ENCODE assay signal across 8 cellular contexts in the genomic region with DNA sequence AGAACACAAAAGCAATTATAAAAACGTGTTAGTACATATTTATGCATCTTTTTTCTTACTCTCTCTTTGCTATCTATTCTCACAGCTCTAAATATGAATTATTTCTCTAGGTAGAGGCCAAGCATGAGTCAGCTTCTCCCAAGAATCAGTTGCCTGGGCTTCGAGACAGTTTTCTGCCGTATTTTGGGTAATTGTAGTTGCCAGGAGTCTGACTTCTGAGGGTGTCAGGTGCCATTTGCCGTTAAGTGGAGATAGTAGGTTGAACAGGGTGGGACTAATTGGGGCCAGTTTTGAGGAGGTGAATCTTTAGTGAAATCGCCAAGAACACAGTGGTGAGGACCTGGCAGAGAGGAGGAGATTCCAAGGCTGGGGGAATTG. TPM values are rescaled to one million over a fixed set of nuclear protein-coding genes. Genes with fewer than 3 reads are reported as not detected.
DNase-seq lines count a peak whose midpoint lies in the region; ATAC-seq, FAIRE-seq and TF ChIP-seq lines count a peak whose summit lies in the region.

No MANE protein-coding gene starts in this region.

- H4K20me1 ChIP-seq in BLaER1 treated with 17β-estradiol and CSF1 and Interleukin-3, amounts not matched to agents 10 nM and 100 nM, result no peaks in the 10 kb centered on the region
- H4K20me1 ChIP-seq in HepG2 (ENCODE audit: insufficient read depth, low read length), result no peaks in the 10 kb centered on the region

- no peaks in the 10 kb centered on the region for H3K27me3 ChIP-seq in BLaER1 treated with 17β-estradiol and CSF1 and Interleukin-3, amounts not matched to agents 10 nM and 100 nM
- H3K27me3 ChIP-seq in HUES6 (ENCODE audit: control insufficient read depth, insufficient read depth, low read length) (no peaks in the 10 kb centered on the region), adrenal gland (no peaks in the 10 kb centered on the region), HepG2 (ENCODE audit: control insufficient read depth in 1 of 2, insufficient read depth in 2 of 2, low read length in 2 of 2) (peaks cover 2 to 5% of the 10 kb centered on the region in 2 experiments; a peak in 3 of 5 replicates)

- peak overlapping the region; percentile 83 to 100 (median 93) for H3K4me2 ChIP-seq in BLaER1 treated with 17β-estradiol and CSF1 and Interleukin-3, amounts not matched to agents 10 nM and 100 nM
- peak overlapping the region; percentile 92 for H3K4me2 ChIP-seq in HepG2 (ENCODE audit: low read depth, low read length)

- no TSS peak for BruUV-seq in HepG2 (replicated peaks; lab: Mats Ljungman, UMichigan)

- no peaks in the 10 kb centered on the region for H3K36me3 Mint-ChIP-seq in type B pancreatic cell

- no peaks in the 10 kb centered on the region for H3K9me3 ChIP-seq in BLaER1 treated with 17β-estradiol and CSF1 and Interleukin-3, amounts not matched to agents 10 nM and 100 nM (replicated peaks in 1 of 11)
- H3K9me3 ChIP-seq in HUES6 (ENCODE audit: control insufficient read depth, insufficient read depth, low read depth, low read length), result no peaks in the 10 kb centered on the region
- H3K9me3 ChIP-seq in adrenal gland (replicated peaks in 1 of 3), result no peaks in the 10 kb centered on the region
- H3K9me3 ChIP-seq in HepG2 (ENCODE audit: low read length), result no peaks in the 10 kb centered on the region

- peak overlapping the region; percentile 93 for H3K27ac Mint-ChIP-seq in type B pancreatic cell

- H2AFZ ChIP-seq in HepG2 (ENCODE audit: low read length), result peak overlapping the region; percentile 54

- H3K4me1 Mint-ChIP-seq in type B pancreatic cell (ENCODE audit: unreplicated experiment), result peaks cover 13% of the 10 kb centered on the region

- H3K4me3 Mint-ChIP-seq in type B pancreatic cell, result peak overlapping the region; percentile 89

- TF ChIP-seq CTCF in adrenal gland (IDR thresholded peaks at IDR 0.05) (no peak), HepG2 (CRISPR knock-in tag; IDR thresholded peaks at IDR 0.05) (no peak), type B pancreatic cell (conservative IDR thresholded peaks at IDR 0.05) (no peak)

- no peaks in the 10 kb centered on the region for H3K36me3 ChIP-seq in BLaER1 treated with 17β-estradiol and CSF1 and Interleukin-3, amounts not matched to agents 10 nM and 100 nM
- no peaks in the 10 kb centered on the region for H3K36me3 ChIP-seq in HUES6 (ENCODE audit: control insufficient read depth, insufficient read depth, low read length)
- no peaks in the 10 kb centered on the region for H3K36me3 ChIP-seq in adrenal gland (replicated peaks in 1 of 2)
- H3K36me3 ChIP-seq in HepG2 (replicated peaks in 1 of 2; ENCODE audit: control insufficient read depth in 1 of 2, insufficient read depth in 2 of 2, low read length in 2 of 2), result no peaks in the 10 kb centered on the region

- no peaks in the 10 kb centered on the region for H3K79me2 ChIP-seq in HepG2 (ENCODE audit: insufficient read depth, low read length)

- CTCF ChIA-PET in HepG2 (lab: Yijun Ruan, JAX; ENCODE audit: low intra/inter-chr PET ratio, low total read pairs), result no interaction called here

- peaks cover 58 to 82% (median 67%) of the 10 kb centered on the region in 10 experiments for H3K4me1 ChIP-seq in BLaER1 treated with 17β-estradiol and CSF1 and Interleukin-3, amounts not matched to agents 10 nM and 100 nM
- H3K4me1 ChIP-seq in HUES6 (ENCODE audit: control insufficient read depth, insufficient read depth, low read length) (peaks cover 31% of the 10 kb centered on the region), adrenal gland (replicated peaks in 1 of 2) (peaks cover 9 to 20% of the 10 kb centered on the region in 2 donors), HepG2 (ENCODE audit: insufficient read depth, low read length) (peaks cover 35% of the 10 kb centered on the region)

- no peak for TF ChIP-seq POLR2A in adrenal gland (IDR thresholded peaks at IDR 0.05)
- TF ChIP-seq POLR2A in HepG2 (IDR thresholded peaks at IDR 0.05; ENCODE audit: insufficient read depth in 1 of 2, low read depth in 2 of 2, low read length in 2 of 2), result no peak
- no peak for TF ChIP-seq POLR2A in GM12891 (IDR thresholded peaks at IDR 0.05; ENCODE audit: low read depth, low read length)

- no peak for TF ChIP-seq EP300 in HepG2 (IDR thresholded peaks at IDR 0.05; ENCODE audit: low read depth in 2 of 2, low read length in 2 of 2)
- no peak for TF ChIP-seq EP300 in HepG2 (CRISPR knock-in tag; IDR thresholded peaks at IDR 0.05; ENCODE audit: borderline replicate concordance)

- POLR2A ChIA-PET in HepG2 (lab: Yijun Ruan, JAX), result interaction anchor here (1.0 to 1.2 kb wide), 2 partner anchors 28 to 29 kb away, joined by 3 read pairs; no protein-coding TSS in a partner anchor

- H3K27me3 Mint-ChIP-seq in type B pancreatic cell, result peaks cover 6% of the 10 kb centered on the region

- WGBS in adrenal gland, 4 donors, result 12 to 27% (median 14%) methylated on average over 5 of the region's 5 CpGs
- 82% methylated on average over 5 of the region's 5 CpGs for WGBS in HepG2 (ENCODE audit: low lambda C conversion rate)

- in situ Hi-C loops in HepG2 (cut with HindIII; ENCODE audit: extremely low pct_ligation_motif_present, low pct_unique_long_range_greater_than_20kb), result no loop called here

- peak overlapping the region; percentile 89 to 96 (median 92) for H3K9ac ChIP-seq in BLaER1 treated with 17β-estradiol and CSF1 and Interleukin-3, amounts not matched to agents 10 nM and 100 nM
- peak overlapping the region; percentile 84 for H3K9ac ChIP-seq in HUES6 (ENCODE audit: low read length)
- H3K9ac ChIP-seq in HepG2 (ENCODE audit: insufficient read depth, low read depth, low read length), result peak overlapping the region; percentile 68

- intact Hi-C loops in adrenal gland (cut with DNase I), result no loop called here
- intact Hi-C loops in HepG2 (cut with micrococcal nuclease; ENCODE audit: unreplicated experiment), result loop anchor here (1.0 kb wide), 1 partner anchor 35 kb away; no protein-coding TSS in a partner anchor

- DNase-seq in adrenal gland (no peak), HepG2 (ENCODE audit: low spot score) (no peak), type B pancreatic cell (ENCODE audit: extremely low spot score, unreplicated experiment) (no peak), GM12891 (ENCODE audit: insufficient read length, low spot score) (no peak), medulla oblongata (ENCODE audit: extremely low spot score) (no peak), T-helper 9 cell (no peak)

- ATAC-seq in HepG2, result no peak

- H3K27ac ChIP-seq in BLaER1 treated with 17β-estradiol and CSF1 and Interleukin-3, amounts not matched to agents 10 nM and 100 nM, result peak overlapping the region; percentile 90 to 97 (median 95)
- peak overlapping the region; percentile 93 for H3K27ac ChIP-seq in HUES6 (ENCODE audit: low read depth, low read length)
- H3K27ac ChIP-seq in adrenal gland, result peak overlapping the region in 4 of 5 donors; percentile 11 to 92 (median 71)
- H3K27ac ChIP-seq in HepG2 (ENCODE audit: extremely low read length, insufficient read depth, low read length), result peak overlapping the region; percentile 73

- H3K9me3 Mint-ChIP-seq in type B pancreatic cell, result no peaks in the 10 kb centered on the region

- no peak for TF ChIP-seq RAD21 in HepG2 (CRISPR knock-in tag; IDR thresholded peaks at IDR 0.05)

- FAIRE-seq in HepG2 (lab: Jason Lieb, UNC), result no peak
- no peak for FAIRE-seq in GM12891 (lab: Jason Lieb, UNC)

- H3K4me3 ChIP-seq in BLaER1 treated with 17β-estradiol and CSF1 and Interleukin-3, amounts not matched to agents 10 nM and 100 nM, result peak overlapping the region; percentile 53 to 74 (median 64)
- H3K4me3 ChIP-seq in HUES6 (ENCODE audit: low read depth, low read length) (peak overlapping the region; percentile 62), adrenal gland (peak overlapping the region in 2 of 4 donors; percentile 53 to 89), HepG2 (replicated peaks in 1 of 3; ENCODE audit: insufficient read depth in 1 of 3, low read depth in 2 of 3, low read length in 3 of 3) (peak overlapping the region; percentile 59 to 73 (median 67); a peak in 5 of 6 replicates)

TF ChIP-seq in GM12891, 5 proteins besides CTCF, POLR2A, EP300 and RAD21:
- TF ChIP-seq TAF1 (IDR thresholded peaks at IDR 0.05; ENCODE audit: low read depth, low read length) (no peak), PAX5 (IDR thresholded peaks at IDR 0.05; ENCODE audit: insufficient read depth, low read length, severe bottlenecking) (no peak), SPI1 (IDR thresholded peaks at IDR 0.05; ENCODE audit: low read depth, low read length) (no peak), POLR2AphosphoS5 (IDR thresholded peaks at IDR 0.05; ENCODE audit: low read depth, low read length) (no peak), POU2F2 (IDR thresholded peaks at IDR 0.05; ENCODE audit: low read depth, low read length) (no peak)

RNA-seq across cellular contexts. Expression of a gene that starts 7.8 kb away (rescaled TPM):
- 1 to 10 TPM; 1.2 to 9.9 (median 8.3) TPM for total RNA-seq in adrenal gland
- polyA plus RNA-seq in adrenal gland, result 1 to 10 TPM; 1.2 to 6.8 (median 2.4) TPM
- total RNA-seq in HepG2 (2016; rRNA removed; fragmentation: Illumina TruSeq; extraction: Trizol), result not detected in 2 replicates
- total RNA-seq in HepG2 (2016; cell fraction: cytosol; rRNA removed; fragmentation: Illumina TruSeq; extraction: Trizol; ENCODE audit: low read depth), result not detected in 2 replicates
- not detected in 2 replicates for total RNA-seq in HepG2 (2016; cell fraction: insoluble cytoplasmic fraction; rRNA removed; fragmentation: Illumina TruSeq; extraction: Trizol)
- total RNA-seq in HepG2 (2016; cell fraction: membrane; rRNA removed; fragmentation: Illumina TruSeq; extraction: Trizol), result not detected in 2 replicates
- total RNA-seq in HepG2 (2016; cell fraction: nucleus; rRNA removed; fragmentation: Illumina TruSeq; extraction: Trizol), result not detected in 2 replicates
- not detected in 2 replicates for polyA plus RNA-seq in HepG2 (2011; rRNA removed)
- not detected in 2 replicates for polyA plus RNA-seq in HepG2 (2011; cell fraction: cytosol; rRNA removed)
- not detected in 2 replicates for polyA plus RNA-seq in HepG2 (2011; cell fraction: nucleus; rRNA removed)
- polyA plus RNA-seq in HepG2 (2012), result not detected in 2 replicates
- polyA plus RNA-seq in HepG2 (2016; cell fraction: cytosol; fragmentation: Illumina TruSeq; extraction: Trizol; ENCODE audit: low read depth), result not detected in 2 replicates
- polyA plus RNA-seq in HepG2 (2016; cell fraction: insoluble cytoplasmic fraction; fragmentation: Illumina TruSeq; extraction: Trizol; ENCODE audit: low read depth), result not detected in 2 replicates
- polyA plus RNA-seq in HepG2 (2016; cell fraction: membrane; fragmentation: Illumina TruSeq; extraction: Trizol; ENCODE audit: low read depth), result not detected in 2 replicates
- not detected in 2 replicates for polyA plus RNA-seq in HepG2 (2016; cell fraction: nucleus; fragmentation: Illumina TruSeq; extraction: Trizol; ENCODE audit: insufficient read depth, low read depth)
- polyA minus RNA-seq in HepG2 (2011; rRNA and poly(A)+ RNA removed; ENCODE audit: low replicate concordance), result not detected in 2 replicates
- not detected in 2 replicates for polyA minus RNA-seq in HepG2 (2011; cell fraction: cytosol; rRNA and poly(A)+ RNA removed)
- polyA minus RNA-seq in HepG2 (2011; cell fraction: nucleus; rRNA and poly(A)+ RNA removed), result not detected in 2 replicates
- total RNA-seq in type B pancreatic cell (ENCODE audit: low replicate concordance), result 0.50 and 0.68 TPM in 2 replicates
- 22.1 TPM for polyA plus RNA-seq in GM12891 (2012; ENCODE audit: low read depth, missing spikeins)
